Comparison of ENCODE assay signal across 17 cellular contexts in genomic region chr2:148255929-148256328, GRCh38.
DNase-seq lines count a peak whose midpoint lies in the region; ATAC-seq and TF ChIP-seq lines count a peak whose summit lies in the region.
"Had no signal": no experiment of that assay in that cellular context is flagged by ENCODE, and none has a peak within 500 bp of the region (broad histone marks: within the 10 kb centered on the region; RNA-seq: fewer than 3 reads in every experiment).

No MANE protein-coding gene starts in this region.

- in situ Hi-C loops in mammary epithelial cell (cut with MboI; ENCODE audit: low sequenced_read_pairs in 2 of 2): no loop called here

- H3K4me3 ChIP-seq in mammary epithelial cell (replicated peaks in 1 of 3; ENCODE audit: insufficient read depth in 1 of 3, low read depth in 2 of 3, low read length in 3 of 3) (no peak overlapping the region), lower lobe of right lung (no peak overlapping the region), upper lobe of right lung (no peak overlapping the region), mucosa of descending colon (no peak overlapping the region)
- H3K4me3 ChIP-seq: GM23248, SJSA1 had no signal

- no peak overlapping the region for H3K4me3 Mint-ChIP-seq in CD14-positive monocyte
- H3K4me3 Mint-ChIP-seq: CD4-positive, alpha-beta memory T cell had no signal

- DNase-seq in NCI-H510A (lab: John Stamatoyannopoulos, UW) (peak; percentile 7), mammary epithelial cell (peak; percentile 29), lower lobe of right lung (peak; percentile 80), upper lobe of right lung (peak; percentile 83), mucosa of descending colon (no peak), CD14-positive monocyte (ENCODE audit: low spot score) (no peak)
- DNase-seq: BE2C; Calu3; CD4-positive, alpha-beta memory T cell; DMS79; GM23248; Karpas-422; NCI-H187; NK-92 treated with Interleukin-12 subunit alpha and Interleukin-12 subunit beta, amount 100 ng/mL, for 24 hours; RPMI8226 had no signal

- H3K9ac ChIP-seq in mammary epithelial cell (ENCODE audit: insufficient read depth, low read length): no peak overlapping the region
- H3K9ac ChIP-seq: GM23248 had no signal

- H3K36me3 ChIP-seq in mammary epithelial cell (ENCODE audit: insufficient read depth, low read length) (no peaks in the 10 kb centered on the region), lower lobe of right lung (no peaks in the 10 kb centered on the region), upper lobe of right lung (no peaks in the 10 kb centered on the region), mucosa of descending colon (ENCODE audit: low read depth) (no peaks in the 10 kb centered on the region)
- H3K36me3 ChIP-seq: BE2C, SJSA1 had no signal

- H3K27me3 Mint-ChIP-seq in CD14-positive monocyte (ENCODE audit: low read depth in 3 of 3): no peaks in the 10 kb centered on the region
- H3K27me3 Mint-ChIP-seq: CD4-positive, alpha-beta memory T cell had no signal

- H4K20me1 ChIP-seq in mammary epithelial cell (ENCODE audit: insufficient read depth, low read length): no peaks in the 10 kb centered on the region

- CTCF ChIA-PET in mammary epithelial cell (lab: Charles Lee; ENCODE audit: low non-redundant PET): no interaction called here

- H3K27ac Mint-ChIP-seq in CD14-positive monocyte: no peak overlapping the region
- H3K27ac Mint-ChIP-seq: CD4-positive, alpha-beta memory T cell had no signal

- no peak overlapping the region for H3K4me2 ChIP-seq in mammary epithelial cell (ENCODE audit: insufficient read depth, low read depth, low read length)

- no peak overlapping the region for H2AFZ ChIP-seq in mammary epithelial cell (ENCODE audit: low read depth, low read length)
- H2AFZ ChIP-seq: GM23248 had no signal

- dilution Hi-C loops in mammary epithelial cell (cut with HindIII; ENCODE audit: low sequenced_read_pairs): no loop called here

- H3K79me2 ChIP-seq in mammary epithelial cell (ENCODE audit: insufficient read depth, low read length): no peaks in the 10 kb centered on the region

- H3K36me3 Mint-ChIP-seq in CD14-positive monocyte: peaks cover 2 to 12% of the 10 kb centered on the region in 2 donors

- peaks cover 6% of the 10 kb centered on the region for H3K9me3 ChIP-seq in mammary epithelial cell (replicated peaks; ENCODE audit: insufficient read depth, low read length)
- H3K9me3 ChIP-seq in lower lobe of right lung: peaks cover 7% of the 10 kb centered on the region
- no peaks in the 10 kb centered on the region for H3K9me3 ChIP-seq in upper lobe of right lung
- H3K9me3 ChIP-seq in mucosa of descending colon: peaks cover 18% of the 10 kb centered on the region
- H3K9me3 ChIP-seq: BE2C had no signal

- peaks cover 10% of the 10 kb centered on the region for H3K4me1 ChIP-seq in mammary epithelial cell (ENCODE audit: insufficient read depth, low read length)
- no peaks in the 10 kb centered on the region for H3K4me1 ChIP-seq in lower lobe of right lung
- no peaks in the 10 kb centered on the region for H3K4me1 ChIP-seq in upper lobe of right lung
- H3K4me1 ChIP-seq in mucosa of descending colon (ENCODE audit: low read depth): no peaks in the 10 kb centered on the region
- H3K4me1 ChIP-seq: BE2C, SJSA1 had no signal

- H3K27me3 ChIP-seq in mammary epithelial cell (ENCODE audit: insufficient read depth, low read length): no peaks in the 10 kb centered on the region
- H3K27me3 ChIP-seq in lower lobe of right lung (ENCODE audit: low read depth): no peaks in the 10 kb centered on the region
- no peaks in the 10 kb centered on the region for H3K27me3 ChIP-seq in upper lobe of right lung
- H3K27me3 ChIP-seq: BE2C, SJSA1 had no signal

- intact Hi-C loops in mammary epithelial cell (cut with micrococcal nuclease): no loop called here
- intact Hi-C loops in lower lobe of right lung (cut with DNase I): no loop called here
- intact Hi-C loops in upper lobe of right lung (cut with DNase I): no loop called here
- intact Hi-C loops in mucosa of descending colon (cut with DNase I, micrococcal nuclease): no loop called here
- intact Hi-C loops in CD14-positive monocyte (cut with micrococcal nuclease): no loop called here

- TF ChIP-seq CTCF in mammary epithelial cell (conservative IDR thresholded peaks at IDR 0.05 in 1 of 2, IDR thresholded peaks at IDR 0.05 in 1 of 2; ENCODE audit: extremely low read depth in 1 of 2, insufficient read depth in 1 of 2, low read depth in 1 of 2, low read length in 2 of 2) (no peak), lower lobe of right lung (IDR thresholded peaks at IDR 0.05) (no peak), upper lobe of right lung (IDR thresholded peaks at IDR 0.05) (no peak), mucosa of descending colon (IDR thresholded peaks at IDR 0.05) (no peak), CD14-positive monocyte (IDR thresholded peaks at IDR 0.05) (no peak)

- H3K4me1 Mint-ChIP-seq in CD14-positive monocyte: no peaks in the 10 kb centered on the region
- H3K4me1 Mint-ChIP-seq: CD4-positive, alpha-beta memory T cell had no signal

- H3K27ac ChIP-seq in mammary epithelial cell (ENCODE audit: insufficient read depth, low read depth, low read length): no peak overlapping the region
- H3K27ac ChIP-seq in lower lobe of right lung: no peak overlapping the region
- H3K27ac ChIP-seq in upper lobe of right lung: no peak overlapping the region
- H3K27ac ChIP-seq: GM23248, SJSA1 had no signal

- no TSS peak for BruUV-seq in mammary epithelial cell (replicated peaks; lab: Mats Ljungman, UMichigan)

- ATAC-seq in lower lobe of right lung (peak; percentile 81 to 87), upper lobe of right lung (peak; percentile 88), mucosa of descending colon (no peak), GM18520 (IDR thresholded peaks at IDR 0.05; ENCODE audit: unreplicated experiment) (no peak)

- 32% methylated on average over 8 of the region's 8 CpGs for WGBS in mammary epithelial cell (ENCODE audit: low coverage, missing lambda C conversion rate)

- H3K9me3 Mint-ChIP-seq in CD14-positive monocyte: peaks cover 26 to 55% (median 35%) of the 10 kb centered on the region in 7 donors

Comparison
In these comparisons a context has a peak if more than half of its experiments do, and no peak if none do; other contexts are left out.
1. DNase-seq: peak in NCI-H510A (single experiment), mammary epithelial cell (single experiment), lower lobe of right lung (single experiment) and upper lobe of right lung (single experiment); none in mucosa of descending colon (0 of 3) and CD14-positive monocyte (single experiment).
2. ATAC-seq: peak in lower lobe of right lung (2 of 2) and upper lobe of right lung (single experiment); none in mucosa of descending colon (single experiment) and GM18520 (single experiment).